ENCODE assay signal across 12 cellular contexts in genomic region chr17:76365256-76365903, GRCh38. TPM values are rescaled to one million over a fixed set of nuclear protein-coding genes. Genes with fewer than 3 reads are reported as not detected.
DNase-seq lines count a peak whose midpoint lies in the region; ATAC-seq and TF ChIP-seq lines count a peak whose summit lies in the region.
"Had no signal": no experiment of that assay in that cellular context is flagged by ENCODE, and none has a peak within 500 bp of the region (broad histone marks: within the 10 kb centered on the region; RNA-seq: fewer than 3 reads in every experiment).

No MANE protein-coding gene starts in this region.

- in situ Hi-C loops in Panc1 (cut with HindIII; ENCODE audit: low pct_unique_long_range_greater_than_20kb, low sequenced_read_pairs) = no loop called here

- DNase-seq in cardiac muscle cell (ENCODE audit: low read depth in 1 of 2, low spot score in 1 of 2) = no peak
- DNase-seq in Right ventricle myocardium inferior (ENCODE audit: missing footprints) = no peak
- DNase-seq in Panc1 (ENCODE audit: low read depth, low spot score) = no peak
- DNase-seq in fibroblast of the aortic adventitia (ENCODE audit: low read depth) = no peak
- no peak for DNase-seq in type B pancreatic cell (ENCODE audit: extremely low spot score, unreplicated experiment)
- no peak for DNase-seq in psoas muscle
- DNase-seq: GDM1, islet precursor cell, NCI-H1048, T-helper 17 cell had no signal

- H3K4me3 Mint-ChIP-seq in type B pancreatic cell = no peak overlapping the region

- POLR2A ChIA-PET in Panc1 (lab: Charles Lee) = interaction anchor here (0.6 kb wide), 1 partner anchor 50 kb away, joined by 13 read pairs; no protein-coding TSS in a partner anchor

- 53 to 62% (median 58%) methylated on average over 12 of the region's 12 CpGs for WGBS in psoas muscle, 3 donors

- H3K4me1 ChIP-seq in cardiac muscle cell (ENCODE audit: low read depth) (peaks cover 7% of the 10 kb centered on the region), Panc1 (ENCODE audit: control insufficient read depth, insufficient read depth, low read length) (0 out of 2 replicates have a peak, but pooled peaks cover 5% of the 10 kb centered on the region), psoas muscle (peaks cover 4% of the 10 kb centered on the region)

- H3K27me3 Mint-ChIP-seq in type B pancreatic cell = no peaks in the 10 kb centered on the region

- intact Hi-C loops in Right ventricle myocardium inferior (cut with DNase I) = no loop called here
- intact Hi-C loops in Panc1 (cut with micrococcal nuclease; ENCODE audit: unreplicated experiment) = no loop called here
- intact Hi-C loops in psoas muscle (cut with DNase I) = loop anchor here in 1 of 2 donors (10.0 kb wide), 1 partner anchor 51 kb away; no protein-coding TSS in a partner anchor

- BruUV-seq in Panc1 (replicated peaks; lab: Mats Ljungman, UMichigan) = no TSS peak

- CTCF ChIA-PET in Panc1 (lab: Charles Lee) = interaction anchor here (0.6 to 2.9 kb wide), 15 partner anchors 8 to 579 kb away, joined by 3 to 25 read pairs (median 8); partner anchors contain the start of genes PRPSAP1 and SPHK1

- no peak overlapping the region for H3K27ac Mint-ChIP-seq in type B pancreatic cell
- H3K27ac Mint-ChIP-seq: T-helper 17 cell had no signal

- H3K36me3 ChIP-seq in cardiac muscle cell = no peaks in the 10 kb centered on the region
- no peaks in the 10 kb centered on the region for H3K36me3 ChIP-seq in Panc1 (ENCODE audit: control insufficient read depth, insufficient read depth, low read length)
- H3K36me3 ChIP-seq in psoas muscle (ENCODE audit: insufficient read depth in 1 of 2, low read depth in 1 of 2) = no peaks in the 10 kb centered on the region

- H3K9me3 Mint-ChIP-seq in type B pancreatic cell = no peaks in the 10 kb centered on the region

- H3K9me3 ChIP-seq in cardiac muscle cell (ENCODE audit: low read depth) (no peaks in the 10 kb centered on the region), Panc1 (ENCODE audit: control insufficient read depth, insufficient read depth, low read depth, low read length) (no peaks in the 10 kb centered on the region), psoas muscle (no peaks in the 10 kb centered on the region)

- H3K36me3 Mint-ChIP-seq in type B pancreatic cell = no peaks in the 10 kb centered on the region

- no peaks in the 10 kb centered on the region for H3K27me3 ChIP-seq in cardiac muscle cell
- no peaks in the 10 kb centered on the region for H3K27me3 ChIP-seq in Panc1 (ENCODE audit: control insufficient read depth, insufficient read depth, low read length)
- peaks cover 0 to 17% (median 0%) of the 10 kb centered on the region in 3 donors for H3K27me3 ChIP-seq in psoas muscle (ENCODE audit: insufficient read depth in 3 of 3, low read length in 2 of 3)

- ATAC-seq in Right ventricle myocardium inferior = no peak
- ATAC-seq in Panc1 = peak; percentile 89
- ATAC-seq in HG03175 (IDR thresholded peaks at IDR 0.05; ENCODE audit: unreplicated experiment) = no peak
- no peak for ATAC-seq in GM18517 (IDR thresholded peaks at IDR 0.05; ENCODE audit: unreplicated experiment)
- no peak for ATAC-seq in psoas muscle
- ATAC-seq: T-helper 17 cell had no signal

- TF ChIP-seq CTCF in cardiac muscle cell (IDR thresholded peaks at IDR 0.05; ENCODE audit: low read depth, low read length) (peak; percentile 41), Panc1 (IDR thresholded peaks at IDR 0.05) (peak; percentile 83), fibroblast of the aortic adventitia (IDR thresholded peaks at IDR 0.05; ENCODE audit: insufficient read depth, low read length) (peak; percentile 23), type B pancreatic cell (conservative IDR thresholded peaks at IDR 0.05) (peak; percentile 32), psoas muscle (IDR thresholded peaks at IDR 0.05) (no peak)

- H3K27ac ChIP-seq in cardiac muscle cell = no peak overlapping the region
- H3K27ac ChIP-seq in Panc1 (ENCODE audit: low read length) = no peak overlapping the region
- H3K27ac ChIP-seq in psoas muscle = no peak overlapping the region

- peaks cover 37% of the 10 kb centered on the region for H3K4me1 Mint-ChIP-seq in type B pancreatic cell (ENCODE audit: unreplicated experiment)
- H3K4me1 Mint-ChIP-seq: T-helper 17 cell had no signal

- H3K4me3 ChIP-seq in cardiac muscle cell = no peak overlapping the region
- H3K4me3 ChIP-seq in Panc1 (ENCODE audit: low read depth in 2 of 2, low read length in 2 of 2) = no peak overlapping the region
- no peak overlapping the region for H3K4me3 ChIP-seq in fibroblast of the aortic adventitia (ENCODE audit: low read depth, low read length)
- no peak overlapping the region for H3K4me3 ChIP-seq in psoas muscle

RNA-seq across cellular contexts. Expression of gene PRPSAP1, which starts 11.7 kb away (rescaled TPM):
- total RNA-seq in cardiac muscle cell (59.5 and 63.5 TPM in 2 replicates), Right ventricle myocardium inferior (35.9 TPM), Panc1 (2021; ENCODE audit: unreplicated experiment) (99.6 TPM), fibroblast of the aortic adventitia (ENCODE audit: low replicate concordance) (48.1 and 57.9 TPM in 2 replicates), type B pancreatic cell (ENCODE audit: low replicate concordance) (45.3 and 82.0 TPM in 2 replicates), psoas muscle (10 to 100 TPM; 14.8 to 20.0 (median 18.1) TPM)
- polyA plus RNA-seq in cardiac muscle cell (80.4 and 114 TPM in 2 replicates), psoas muscle (10 to 100 TPM in 2 of 3 donors, 1 to 10 TPM in 1; 9.5 to 24.7 (median 12.3) TPM)
- 92.9 TPM for polyA plus RNA-seq in Panc1 (2012; ENCODE audit: insufficient read length)

RNA-seq across cellular contexts. Expression of gene SPHK1, which starts 19.0 kb away (rescaled TPM):
- total RNA-seq in cardiac muscle cell (19.4 and 24.3 TPM in 2 replicates), Right ventricle myocardium inferior (2.7 TPM), Panc1 (2021; ENCODE audit: unreplicated experiment) (18.2 TPM), fibroblast of the aortic adventitia (ENCODE audit: low replicate concordance) (31.7 and 84.0 TPM in 2 replicates), type B pancreatic cell (ENCODE audit: low replicate concordance) (4.3 and 26.8 TPM in 2 replicates), psoas muscle (1 to 10 TPM in 3 of 4 donors, under 1 TPM in 1; 0.90 to 5.3 (median 2.6) TPM)
- polyA plus RNA-seq in cardiac muscle cell (14.3 and 18.7 TPM in 2 replicates), psoas muscle (10 to 100 TPM in 1 of 3 donors, 1 to 10 TPM in 2; 1.3 to 21.3 (median 3.1) TPM)
- polyA plus RNA-seq in Panc1 (2012; ENCODE audit: insufficient read length) = 17.7 TPM

RNA-seq across cellular contexts. Expression of gene QRICH2, which starts 57.3 kb away (rescaled TPM):
- total RNA-seq in cardiac muscle cell (6.4 and 6.8 TPM in 2 replicates), Right ventricle myocardium inferior (3.6 TPM), Panc1 (2021; ENCODE audit: unreplicated experiment) (0.92 TPM), fibroblast of the aortic adventitia (ENCODE audit: low replicate concordance) (1.8 and 2.2 TPM in 2 replicates), type B pancreatic cell (ENCODE audit: low replicate concordance) (3.9 and 11.7 TPM in 2 replicates), psoas muscle (1 to 10 TPM in 2 of 4 donors, under 1 TPM in 2; 0.69 to 1.5 (median 0.95) TPM)
- polyA plus RNA-seq in cardiac muscle cell (2.2 and 5.0 TPM in 2 replicates), psoas muscle (1 to 10 TPM in 2 of 3 donors, under 1 TPM in 1; 0.94 to 1.2 (median 1.1) TPM)
- 2.1 TPM for polyA plus RNA-seq in Panc1 (2012; ENCODE audit: insufficient read length)
